ENCODE assay signal across 26 cellular contexts in genomic region chr5:74419468-74419867, GRCh38.
"Had no signal": no experiment of that assay in that cellular context is flagged by ENCODE, and none has a peak within 500 bp of the region (broad histone marks: within the 10 kb centered on the region; RNA-seq: fewer than 3 reads in every experiment).

No MANE protein-coding gene starts in this region.

- H3K36me3 Mint-ChIP-seq: activated naive CD4-positive, alpha-beta T cell treated with anti-CD3 and anti-CD28 coated beads, Interleukin-2, amount 50 U/mL, for 72 hours had no signal

- H3K9me3 Mint-ChIP-seq: activated CD4-positive, alpha-beta T cell treated with anti-CD3 and anti-CD28 coated beads, Interleukin-2, amount 10 ng/mL, durations not matched to agents 7 days and 5 days; activated naive CD4-positive, alpha-beta T cell treated with anti-CD3 and anti-CD28 coated beads for 36 hours; activated naive CD4-positive, alpha-beta T cell treated with anti-CD3 and anti-CD28 coated beads, Interleukin-2, amount 50 U/mL, for 72 hours; activated T-cell treated with anti-CD3 and anti-CD28 coated beads, Interleukin-2, amount 50 U/mL, for 4 hours; activated T-helper 1 cell treated with anti-CD3 and anti-CD28 coated beads, Interleukin-12 subunit alpha, Interleukin-12 subunit beta, Interleukin-2, Interleukin-4 antibody, amounts not matched to agents 30 ng/mL and 10 ng/mL and 1 ng/mL, durations not matched to agents 14 hours and 24 hours and 36 hours had no signal

- H3K4me1 ChIP-seq: adrenal gland, breast epithelium had no signal

- H3K27ac Mint-ChIP-seq: activated CD4-positive, alpha-beta T cell treated with anti-CD3 and anti-CD28 coated beads for 36 hours; activated CD4-positive, alpha-beta T cell treated with anti-CD3 and anti-CD28 coated beads, Interleukin-2, amount 10 ng/mL, durations not matched to agents 7 days and 5 days; activated CD8-positive, alpha-beta T cell treated with anti-CD3 and anti-CD28 coated beads, Interleukin-2, amount 10 ng/mL, durations not matched to agents 7 days and 5 days; activated naive CD4-positive, alpha-beta T cell treated with anti-CD3 and anti-CD28 coated beads for 36 hours; activated naive CD4-positive, alpha-beta T cell treated with anti-CD3 and anti-CD28 coated beads, Interleukin-2, amount 50 U/mL, for 72 hours; activated T-helper 1 cell treated with anti-CD3 and anti-CD28 coated beads, Interleukin-12 subunit alpha, Interleukin-12 subunit beta, Interleukin-2, Interleukin-4 antibody, amounts not matched to agents 30 ng/mL and 10 ng/mL and 1 ng/mL, durations not matched to agents 14 hours and 24 hours and 36 hours had no signal

- DNase-seq: activated CD4-positive, alpha-beta T cell treated with anti-CD3 and anti-CD28 coated beads for 36 hours; activated CD4-positive, alpha-beta T cell treated with anti-CD3 and anti-CD28 coated beads, Interleukin-2, amount 10 ng/mL, durations not matched to agents 7 days and 5 days; activated CD4-positive, alpha-beta T cell treated with anti-CD3 and anti-CD28 coated beads, Interleukin-2, amount 50 U/mL, for 48 hours; activated CD8-positive, alpha-beta T cell treated with anti-CD3 and anti-CD28 coated beads, Interleukin-2, amount 10 ng/mL, durations not matched to agents 7 days and 5 days; activated gamma-delta T cell treated with Interleukin-2 at 50 U/mL for 16 hours; activated naive CD4-positive, alpha-beta T cell treated with anti-CD3 and anti-CD28 coated beads for 36 hours; activated T-cell treated with anti-CD3 and anti-CD28 coated beads, Interleukin-2, amount 50 U/mL, for 4 hours; adrenal gland; body of pancreas; MG63; NCI-H1048; NCI-H1105 treated with DMSO at 0.1 percent for 48 hours; NCI-H1436; NCI-H1694; NCI-H2029; NCI-H345; NCI-H524 treated with DMSO at 0.1 percent for 48 hours; SHP77; T1000 had no signal

- H3K27ac ChIP-seq: adrenal gland, body of pancreas, breast epithelium, SJCRH30, SK-N-MC had no signal

- H3K36me3 ChIP-seq: adrenal gland, breast epithelium, MG63, SJCRH30 had no signal

- H3K4me3 Mint-ChIP-seq: activated CD4-positive, alpha-beta T cell treated with anti-CD3 and anti-CD28 coated beads for 36 hours; activated CD4-positive, alpha-beta T cell treated with anti-CD3 and anti-CD28 coated beads, Interleukin-2, amount 10 ng/mL, durations not matched to agents 7 days and 5 days; activated CD8-positive, alpha-beta T cell treated with anti-CD3 and anti-CD28 coated beads, Interleukin-2, amount 10 ng/mL, durations not matched to agents 7 days and 5 days; activated naive CD4-positive, alpha-beta T cell treated with anti-CD3 and anti-CD28 coated beads for 36 hours; activated T-cell treated with anti-CD3 and anti-CD28 coated beads, Interleukin-2, amount 50 U/mL, for 4 hours; activated T-helper 1 cell treated with anti-CD3 and anti-CD28 coated beads, Interleukin-12 subunit alpha, Interleukin-12 subunit beta, Interleukin-2, Interleukin-4 antibody, amounts not matched to agents 30 ng/mL and 10 ng/mL and 1 ng/mL, durations not matched to agents 14 hours and 24 hours and 36 hours had no signal

- H3K9me3 ChIP-seq: adrenal gland, body of pancreas, breast epithelium, MG63, SJCRH30 had no signal

- H3K4me3 ChIP-seq: adrenal gland, body of pancreas, breast epithelium, K562, MG63, SJCRH30, SK-N-MC had no signal

- H3K27me3 ChIP-seq: adrenal gland, body of pancreas, breast epithelium, MG63, SJCRH30 had no signal

- H3K4me1 Mint-ChIP-seq: activated CD4-positive, alpha-beta T cell treated with anti-CD3 and anti-CD28 coated beads for 36 hours; activated CD4-positive, alpha-beta T cell treated with anti-CD3 and anti-CD28 coated beads, Interleukin-2, amount 10 ng/mL, durations not matched to agents 7 days and 5 days had no signal

- ATAC-seq: activated CD4-positive, alpha-beta T cell treated with anti-CD3 and anti-CD28 coated beads for 36 hours; activated CD8-positive, alpha-beta T cell treated with anti-CD3 and anti-CD28 coated beads, Interleukin-2, amount 10 ng/mL, durations not matched to agents 7 days and 5 days; activated naive CD4-positive, alpha-beta T cell treated with anti-CD3 and anti-CD28 coated beads, Interleukin-2, amount 50 U/mL, for 72 hours; activated T-cell treated with anti-CD3 and anti-CD28 coated beads, Interleukin-2, amount 50 U/mL, for 4 hours; body of pancreas; K562; Panc1 had no signal
